In genomic region chr3:45592830-45593707, GRCh38 we compare ENCODE assay signal across 8 cellular contexts. TPM values are rescaled to one million over a fixed set of nuclear protein-coding genes. Genes with fewer than 3 reads are reported as not detected.
DNase-seq lines count a peak whose midpoint lies in the region; ATAC-seq and TF ChIP-seq lines count a peak whose summit lies in the region.

No MANE protein-coding gene starts in this region.

- peak overlapping the region; percentile 73 to 90 (median 87) for H3K27ac Mint-ChIP-seq in CD14-positive monocyte
- H3K27ac Mint-ChIP-seq in dendritic cell treated with granulocyte-macrophage colony-stimulating factor and Interleukin-4, amounts not matched to agents 40 ng/mL and 50 ng/mL, for 4 days = peak overlapping the region; percentile 85

- H3K36me3 Mint-ChIP-seq in CD14-positive monocyte = peaks cover under 1 to 5% of the 10 kb centered on the region in 2 donors
- peaks cover 23% of the 10 kb centered on the region for H3K36me3 Mint-ChIP-seq in dendritic cell treated with granulocyte-macrophage colony-stimulating factor and Interleukin-4, amounts not matched to agents 40 ng/mL and 50 ng/mL, for 4 days (ENCODE audit: low read depth)

- H3K4me1 Mint-ChIP-seq in CD14-positive monocyte = peaks cover 47% of the 10 kb centered on the region
- peaks cover 51% of the 10 kb centered on the region for H3K4me1 Mint-ChIP-seq in dendritic cell treated with granulocyte-macrophage colony-stimulating factor and Interleukin-4, amounts not matched to agents 40 ng/mL and 50 ng/mL, for 4 days (ENCODE audit: low read depth)

- H3K4me3 ChIP-seq in HFF-Myc (replicated peaks; ENCODE audit: low read depth, low read length) = peak overlapping the region; percentile 54

- intact Hi-C loops in CD14-positive monocyte (cut with micrococcal nuclease) = loop anchor here (2.0 to 5.0 kb wide), 4 partner anchors 16 to 81 kb away; no protein-coding TSS in a partner anchor
- intact Hi-C loops in dendritic cell treated with granulocyte-macrophage colony-stimulating factor and Interleukin-4, amounts not matched to agents 40 ng/mL and 50 ng/mL, for 4 days (cut with micrococcal nuclease) = loop anchor here (1.0 to 10.0 kb wide), 2 partner anchors 63 to 78 kb away; no protein-coding TSS in a partner anchor

- TF ChIP-seq CTCF in CD14-positive monocyte (IDR thresholded peaks at IDR 0.05) (peak; percentile 89), HFF-Myc (IDR thresholded peaks at IDR 0.05; ENCODE audit: low read depth, low read length, missing control alignments) (peak; percentile 87)

- peaks cover 0 to 1% (median 0%) of the 10 kb centered on the region in 7 donors for H3K9me3 Mint-ChIP-seq in CD14-positive monocyte
- no peaks in the 10 kb centered on the region for H3K9me3 Mint-ChIP-seq in dendritic cell treated with granulocyte-macrophage colony-stimulating factor and Interleukin-4, amounts not matched to agents 40 ng/mL and 50 ng/mL, for 4 days

- peaks cover 3 to 5% (median 4%) of the 10 kb centered on the region in 3 donors for H3K27me3 Mint-ChIP-seq in CD14-positive monocyte (ENCODE audit: low read depth in 3 of 3)
- H3K27me3 Mint-ChIP-seq in dendritic cell treated with granulocyte-macrophage colony-stimulating factor and Interleukin-4, amounts not matched to agents 40 ng/mL and 50 ng/mL, for 4 days = no peaks in the 10 kb centered on the region

- ATAC-seq in HG03025 (IDR thresholded peaks at IDR 0.05; ENCODE audit: low FRiP score, unreplicated experiment) = no peak

- DNase-seq in CD14-positive monocyte (ENCODE audit: low spot score) = peak; percentile 91
- peak; percentile 79 for DNase-seq in HFF-Myc (ENCODE audit: extremely low read depth, low read depth)
- DNase-seq in NCI-H526 (lab: John Stamatoyannopoulos, UW) = peak; percentile 90 to 96
- DNase-seq in activated CD4-positive, alpha-beta T cell treated with anti-CD3 and anti-CD28 coated beads, Interleukin-2, amount 50 U/mL, for 1 hour = peak; percentile 66
- peak; percentile 96 for DNase-seq in left kidney (ENCODE audit: low read depth, low spot score)
- DNase-seq in stimulated activated CD4-positive, alpha-beta T cell treated with anti-CD3 and anti-CD28 coated beads, Interleukin-1b, Interleukin-23, amount 100 ng/mL, for 4 hours (ENCODE audit: low read depth in 2 of 2) = peak; percentile 41 to 48

- H3K4me3 Mint-ChIP-seq in CD14-positive monocyte = peak overlapping the region; percentile 75 to 87
- peak overlapping the region; percentile 67 for H3K4me3 Mint-ChIP-seq in dendritic cell treated with granulocyte-macrophage colony-stimulating factor and Interleukin-4, amounts not matched to agents 40 ng/mL and 50 ng/mL, for 4 days

RNA-seq across cellular contexts. Expression of gene LIMD1, which starts 1.5 kb away (rescaled TPM):
- 1 to 10 TPM; 6.0 to 8.5 TPM for polyA plus RNA-seq in CD14-positive monocyte

Comparison
In these comparisons a context has a peak if more than half of its experiments do, and no peak if none do; other contexts are left out.
1. DNase-seq: peak in every context shown above with its lines; median percentile 96 in left kidney; 93 in NCI-H526; 91 in CD14-positive monocyte; 79 in HFF-Myc; 66 in activated CD4-positive, alpha-beta T cell treated with anti-CD3 and anti-CD28 coated beads, Interleukin-2, amount 50 U/mL, for 1 hour; 44 in stimulated activated CD4-positive, alpha-beta T cell treated with anti-CD3 and anti-CD28 coated beads, Interleukin-1b, Interleukin-23, amount 100 ng/mL, for 4 hours.